In the genomic region with DNA sequence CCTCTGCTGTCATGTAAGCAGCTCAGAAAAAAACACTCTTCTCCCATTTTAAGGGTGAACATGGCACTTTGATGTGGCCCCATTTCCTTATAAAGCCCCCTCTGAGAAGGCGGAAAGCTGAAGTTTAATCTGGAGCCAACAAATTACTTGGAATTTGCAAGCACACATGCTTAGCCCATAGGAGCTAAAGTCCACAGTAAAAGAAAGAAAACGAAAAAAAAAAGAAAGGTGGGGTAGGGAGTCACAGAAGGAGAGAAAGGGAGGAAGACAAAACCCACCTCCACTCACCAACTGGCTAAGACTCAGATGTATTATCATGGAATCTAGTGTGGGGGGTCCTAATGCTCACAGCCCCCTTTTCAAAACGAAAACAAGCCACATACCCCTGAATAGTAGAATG, we compare ENCODE assay signal across 23 cellular contexts. TPM values are rescaled to one million over a fixed set of nuclear protein-coding genes. Genes with fewer than 3 reads are reported as not detected.
DNase-seq lines count a peak whose midpoint lies in the region; ATAC-seq, FAIRE-seq and TF ChIP-seq lines count a peak whose summit lies in the region.
"Had no signal": no experiment of that assay in that cellular context is flagged by ENCODE, and none has a peak within 500 bp of the region (broad histone marks: within the 10 kb centered on the region; RNA-seq: fewer than 3 reads in every experiment).

No MANE protein-coding gene starts in this region.

- H3K4me3 Mint-ChIP-seq in T-helper 2 cell treated with Interferon-gamma antibody and Interleukin-4, amounts not matched to agents 5 μg/mL and 100 μg/mL, for 36 hours, result no peak overlapping the region

- no peak overlapping the region for H2AFZ ChIP-seq in K562 (ENCODE audit: low read depth, low read length)
- H2AFZ ChIP-seq in osteoblast (ENCODE audit: low read length), result no peak overlapping the region

- in situ Hi-C loops in K562 (cut with MboI), result no loop called here

- peaks cover 35% of the 10 kb centered on the region for H3K27me3 Mint-ChIP-seq in T-helper 2 cell treated with Interferon-gamma antibody and Interleukin-4, amounts not matched to agents 5 μg/mL and 100 μg/mL, for 36 hours (ENCODE audit: low read depth)

- no peak for DNase-seq in right atrium auricular region (ENCODE audit: low spot score)
- no peak for DNase-seq in left cardiac atrium
- no peak for DNase-seq in K562 (ENCODE audit: extremely low read depth in 1 of 4, low spot score in 3 of 4)
- DNase-seq in osteoblast (ENCODE audit: insufficient read length, low spot score, missing footprints), result peak; percentile 44
- no peak for DNase-seq in NCI-H82 (lab: John Stamatoyannopoulos, UW)
- DNase-seq in T-helper 2 cell treated with Interferon-gamma antibody and Interleukin-4, amounts not matched to agents 5 μg/mL and 100 μg/mL, for 36 hours (ENCODE audit: low spot score), result no peak
- no peak for DNase-seq in SW 1271 (lab: John Stamatoyannopoulos, UW)
- DNase-seq in NCI-H1417 (lab: John Stamatoyannopoulos, UW), result no peak
- DNase-seq: AML-193; Calu3; DMS79 treated with DMSO at 0.1 percent for 48 hours; HCEC 1CT; KBM-7; NCI-H1048; NCI-H1694; NCI-H345; NCI-H526 treated with DMSO at 0.1 percent for 48 hours; NK-92 treated with Interleukin-12 subunit alpha and Interleukin-12 subunit beta, amount 100 ng/mL, for 24 hours; PC-3 had no signal

- no peak overlapping the region for H3K9ac ChIP-seq in K562 (ENCODE audit: insufficient read depth in 1 of 2, low read depth in 2 of 2, low read length in 2 of 2)

- no peak for TF ChIP-seq RAD21 in K562 (CRISPR knock-in tag; conservative IDR thresholded peaks at IDR 0.05 in 1 of 2, IDR thresholded peaks at IDR 0.05 in 1 of 2)

- no peak for FAIRE-seq in K562 (lab: Jason Lieb, UNC)
- FAIRE-seq: A204.1, G401.6, GM12891, HTR-8/SVneo had no signal

- no peaks in the 10 kb centered on the region for H3K36me3 Mint-ChIP-seq in T-helper 2 cell treated with Interferon-gamma antibody and Interleukin-4, amounts not matched to agents 5 μg/mL and 100 μg/mL, for 36 hours (ENCODE audit: low read depth)

- H3K4me1 Mint-ChIP-seq in T-helper 2 cell treated with Interferon-gamma antibody and Interleukin-4, amounts not matched to agents 5 μg/mL and 100 μg/mL, for 36 hours (ENCODE audit: low read depth), result peaks cover 2% of the 10 kb centered on the region

- BruUV-seq in K562 (replicated peaks; lab: Mats Ljungman, UMichigan), result no TSS peak

- POLR2A ChIA-PET in K562 (lab: Yijun Ruan, JAX), result interaction anchor here (0.9 to 1.5 kb wide), 4 partner anchors 9 to 449 kb away, joined by 3 to 5 read pairs (median 4); no protein-coding TSS in a partner anchor

- H3K9me3 ChIP-seq in right atrium auricular region (no peaks in the 10 kb centered on the region), K562 (replicated peaks; ENCODE audit: control insufficient read depth, insufficient read depth, low read depth, low read length) (no peaks in the 10 kb centered on the region), osteoblast (ENCODE audit: low read depth, low read length) (no peaks in the 10 kb centered on the region)

- H3K9me3 Mint-ChIP-seq in T-helper 2 cell treated with Interferon-gamma antibody and Interleukin-4, amounts not matched to agents 5 μg/mL and 100 μg/mL, for 36 hours, result no peaks in the 10 kb centered on the region

- peaks cover 0 to 19% of the 10 kb centered on the region in 2 donors for H3K4me1 ChIP-seq in right atrium auricular region
- H3K4me1 ChIP-seq in K562 (replicated peaks in 1 of 2; ENCODE audit: control insufficient read depth in 2 of 2, insufficient read depth in 2 of 2, low read length in 2 of 2), result peaks cover 0 to 14% of the 10 kb centered on the region in 2 experiments; a peak in 2 of 5 replicates
- H3K4me1 ChIP-seq in osteoblast (ENCODE audit: insufficient read depth, low read length), result peaks cover 38% of the 10 kb centered on the region

- H3K4me2 ChIP-seq in K562 (ENCODE audit: insufficient read depth, low read length) (no peak overlapping the region), osteoblast (ENCODE audit: insufficient read depth, low read length) (no peak overlapping the region)

- 19% methylated on average over 3 of the region's 3 CpGs for WGBS in K562 (ENCODE audit: insufficient coverage, low coverage, missing lambda C conversion rate)

- H3K27ac ChIP-seq in right atrium auricular region, result peak overlapping the region; percentile 16 to 73
- H3K27ac ChIP-seq in K562 (ENCODE audit: extremely low read depth, low read depth, low read length), result no peak overlapping the region
- no peak overlapping the region for H3K27ac ChIP-seq in osteoblast (ENCODE audit: low read depth, low read length)

- no peak for ATAC-seq in left cardiac atrium
- no peak for ATAC-seq in K562
- ATAC-seq: PC-3 had no signal

- H3K4me3 ChIP-seq in right atrium auricular region, result no peak overlapping the region
- H3K4me3 ChIP-seq in K562, result no peak overlapping the region
- no peak overlapping the region for H3K4me3 ChIP-seq in osteoblast (ENCODE audit: insufficient read depth, low read length)

- no peak for TF ChIP-seq EP300 in K562 (IDR thresholded peaks at IDR 0.05; ENCODE audit: low read length)

- no peaks in the 10 kb centered on the region for H3K36me3 ChIP-seq in right atrium auricular region
- H3K36me3 ChIP-seq in K562 (ENCODE audit: control insufficient read depth, insufficient read depth, low read length), result no peaks in the 10 kb centered on the region
- H3K36me3 ChIP-seq in osteoblast (ENCODE audit: insufficient read depth, low read length), result peaks cover 5% of the 10 kb centered on the region

- no peaks in the 10 kb centered on the region for H3K9me1 ChIP-seq in K562 (ENCODE audit: control insufficient read depth, insufficient read depth, low read length)

- intact Hi-C loops in left cardiac atrium (cut with DNase I) (no loop called here), K562 (cut with micrococcal nuclease) (loop anchor here (5.0 kb wide), 1 partner anchor 54 kb away; a partner anchor contains a TSS)

- H3K79me2 ChIP-seq in K562 (ENCODE audit: control insufficient read depth, insufficient read depth, low read length) (no peaks in the 10 kb centered on the region), osteoblast (ENCODE audit: insufficient read depth, low read length) (peaks cover 5% of the 10 kb centered on the region)

- CTCF ChIA-PET in K562 (lab: Yijun Ruan, JAX; ENCODE audit: low intra/inter-chr PET ratio), result no interaction called here

- H3K27me3 ChIP-seq in right atrium auricular region (no peaks in the 10 kb centered on the region), K562 (ENCODE audit: control insufficient read depth in 2 of 2, insufficient read depth in 2 of 2, low read length in 2 of 2) (peaks cover 56 to 75% of the 10 kb centered on the region in 2 experiments), osteoblast (ENCODE audit: insufficient read depth, low read length) (no peaks in the 10 kb centered on the region)

- H4K20me1 ChIP-seq in K562 (replicated peaks; ENCODE audit: control insufficient read depth, insufficient read depth, low read length) (0 out of 2 replicates have a peak, but pooled peaks cover 8% of the 10 kb centered on the region), osteoblast (ENCODE audit: insufficient read depth, low read length) (no peaks in the 10 kb centered on the region)

- TF ChIP-seq CTCF in right atrium auricular region (IDR thresholded peaks at IDR 0.05), result no peak
- TF ChIP-seq CTCF in K562 (IDR thresholded peaks at IDR 0.05 in 2 of 3, conservative IDR thresholded peaks at IDR 0.05 in 1 of 3; ENCODE audit: insufficient read depth in 2 of 3, low read depth in 1 of 3, low read length in 3 of 3), result no peak
- no peak for TF ChIP-seq CTCF in osteoblast (IDR thresholded peaks at IDR 0.05; ENCODE audit: extremely low read depth, low read depth, low read length)

- H3K27ac Mint-ChIP-seq in T-helper 2 cell treated with Interferon-gamma antibody and Interleukin-4, amounts not matched to agents 5 μg/mL and 100 μg/mL, for 36 hours, result no peak overlapping the region

- no peak for TF ChIP-seq POLR2A in K562 (conservative IDR thresholded peaks at IDR 0.05)

RNA-seq across cellular contexts. Expression of a gene that starts 30.4 kb away (rescaled TPM):
- 1 to 10 TPM; 1.1 to 6.9 TPM for total RNA-seq in right atrium auricular region
- 1 to 10 TPM; 1.8 to 5.3 TPM for total RNA-seq in left cardiac atrium
- total RNA-seq in K562 (2011; cell fraction: chromatin; rRNA removed; ENCODE audit: low replicate concordance), result not detected in 2 replicates
- not detected in 2 replicates for total RNA-seq in K562 (2011; cell fraction: nucleolus; rRNA removed)
- total RNA-seq in K562 (2011; cell fraction: nucleoplasm; rRNA removed), result not detected in 2 replicates
- not detected in 2 replicates for total RNA-seq in K562 (2014; rRNA removed)
- total RNA-seq in K562 (2014; rRNA removed; fragmentation: Illumina TruSeq; extraction: Trizol), result not detected in 2 replicates
- not detected in 2 replicates for total RNA-seq in K562 (2015; rRNA removed; fragmentation: Illumina TruSeq; extraction: Trizol)
- not detected in 2 replicates for total RNA-seq in K562 (2021)
- polyA plus RNA-seq in K562 (2011; rRNA removed), result not detected in 2 replicates
- polyA plus RNA-seq in K562 (2011; cell fraction: cytosol; rRNA removed), result 0.18 TPM in 1 of 2 replicates, not detected in the other
- 0.13 TPM in 1 of 2 replicates, not detected in the other for polyA plus RNA-seq in K562 (2011; cell fraction: nucleus; rRNA removed)
- polyA plus RNA-seq in K562 (2012), result not detected in 2 replicates
- polyA plus RNA-seq in K562 (2014; fragmentation: Illumina TruSeq; extraction: Trizol), result not detected in 2 replicates
- not detected for polyA plus RNA-seq in K562 (2014; fragmentation: Nextera tagmentation; extraction: Ambion mirVana)
- polyA plus RNA-seq in K562 (2014; rRNA removed), result 0.21 TPM in 1 of 2 replicates, not detected in the other
- not detected in 2 replicates for polyA minus RNA-seq in K562 (2011; rRNA and poly(A)+ RNA removed)
- polyA minus RNA-seq in K562 (2011; cell fraction: cytosol; rRNA and poly(A)+ RNA removed), result not detected in 2 replicates
- not detected in 2 replicates for polyA minus RNA-seq in K562 (2011; cell fraction: nucleus; rRNA and poly(A)+ RNA removed)
- total RNA-seq in osteoblast, result 27.5 and 34.8 TPM in 2 replicates
- total RNA-seq: Calu3 had no signal

RNA-seq across cellular contexts. Expression of a gene that starts 53.9 kb away (rescaled TPM):
- total RNA-seq in right atrium auricular region (10 to 100 TPM; 10.2 to 12.6 TPM), left cardiac atrium (10 to 100 TPM in 1 of 2 donors, 1 to 10 TPM in 1; 8.3 to 11.6 TPM), K562 (2014; rRNA removed) (12.4 and 15.8 TPM in 2 replicates), K562 (2014; rRNA removed; fragmentation: Illumina TruSeq; extraction: Trizol) (4.1 and 4.9 TPM in 2 replicates), K562 (2015; rRNA removed; fragmentation: Illumina TruSeq; extraction: Trizol) (8.6 TPM in 2 replicates), K562 (2021) (17.1 and 17.3 TPM in 2 replicates), osteoblast (21.0 and 23.9 TPM in 2 replicates)
- total RNA-seq in K562 (2011; cell fraction: chromatin; rRNA removed; ENCODE audit: low replicate concordance), result 8.0 and 24.6 TPM in 2 replicates
- total RNA-seq in K562 (2011; cell fraction: nucleolus; rRNA removed), result 20.2 and 20.4 TPM in 2 replicates
- total RNA-seq in K562 (2011; cell fraction: nucleoplasm; rRNA removed), result 10.2 and 12.6 TPM in 2 replicates
- polyA plus RNA-seq in K562 (2011; rRNA removed) (11.3 and 13.1 TPM in 2 replicates), K562 (2014; fragmentation: Illumina TruSeq; extraction: Trizol) (12.8 and 13.1 TPM in 2 replicates), K562 (2014; fragmentation: Nextera tagmentation; extraction: Ambion mirVana) (1 to 10 TPM in 1 of 2 experiments, under 1 TPM in 1; 0.92 to 1.1 TPM), K562 (2014; rRNA removed) (17.8 and 19.5 TPM in 2 replicates)
- polyA plus RNA-seq in K562 (2011; cell fraction: cytosol; rRNA removed), result 10.5 and 18.2 TPM in 2 replicates
- polyA plus RNA-seq in K562 (2011; cell fraction: nucleus; rRNA removed), result 26.0 and 42.0 TPM in 2 replicates
- polyA plus RNA-seq in K562 (2012), result 11.4 and 12.4 TPM in 2 replicates
- polyA minus RNA-seq in K562 (2011; rRNA and poly(A)+ RNA removed), result 3.6 and 4.9 TPM in 2 replicates
- 5.0 and 6.1 TPM in 2 replicates for polyA minus RNA-seq in K562 (2011; cell fraction: cytosol; rRNA and poly(A)+ RNA removed)
- 7.3 and 9.0 TPM in 2 replicates for polyA minus RNA-seq in K562 (2011; cell fraction: nucleus; rRNA and poly(A)+ RNA removed)

RNA-seq across cellular contexts. Expression of a gene that starts 57.0 kb away (rescaled TPM):
- total RNA-seq in right atrium auricular region (1 to 10 TPM; 1.1 to 2.6 TPM), left cardiac atrium (1 to 10 TPM; 4.5 to 7.9 TPM), K562 (2014; rRNA removed) (0.08 TPM in 1 of 2 replicates, not detected in the other), K562 (2014; rRNA removed; fragmentation: Illumina TruSeq; extraction: Trizol) (not detected in 2 replicates), K562 (2015; rRNA removed; fragmentation: Illumina TruSeq; extraction: Trizol) (not detected in 2 replicates), K562 (2021) (not detected in 2 replicates), osteoblast (70.9 and 115 TPM in 2 replicates)
- 0.28 TPM in 1 of 2 replicates, not detected in the other for total RNA-seq in K562 (2011; cell fraction: chromatin; rRNA removed; ENCODE audit: low replicate concordance)
- total RNA-seq in K562 (2011; cell fraction: nucleolus; rRNA removed), result not detected in 2 replicates
- total RNA-seq in K562 (2011; cell fraction: nucleoplasm; rRNA removed), result 0.22 TPM in 1 of 2 replicates, not detected in the other
- polyA plus RNA-seq in K562 (2011; rRNA removed) (0.05 and 0.13 TPM in 2 replicates), K562 (2014; fragmentation: Illumina TruSeq; extraction: Trizol) (0.11 TPM in 1 of 2 replicates, not detected in the other), K562 (2014; fragmentation: Nextera tagmentation; extraction: Ambion mirVana) (not detected), K562 (2014; rRNA removed) (not detected in 2 replicates)
- 0.21 and 0.25 TPM in 2 replicates for polyA plus RNA-seq in K562 (2011; cell fraction: cytosol; rRNA removed)
- 0.07 TPM in 1 of 2 replicates, not detected in the other for polyA plus RNA-seq in K562 (2011; cell fraction: nucleus; rRNA removed)
- polyA plus RNA-seq in K562 (2012), result 0.10 and 0.30 TPM in 2 replicates
- 0.09 and 0.18 TPM in 2 replicates for polyA minus RNA-seq in K562 (2011; rRNA and poly(A)+ RNA removed)
- 0.76 and 1.2 TPM in 2 replicates for polyA minus RNA-seq in K562 (2011; cell fraction: cytosol; rRNA and poly(A)+ RNA removed)
- polyA minus RNA-seq in K562 (2011; cell fraction: nucleus; rRNA and poly(A)+ RNA removed), result 0.33 and 0.40 TPM in 2 replicates

Comparison
In these comparisons a context has a peak if more than half of its experiments do, and no peak if none do; other contexts are left out.
1. H3K27ac ChIP-seq: peak in right atrium auricular region (2 of 2); none in K562 (single experiment) and osteoblast (single experiment).